Comparison of ENCODE assay signal across 31 cellular contexts in the genomic region with DNA sequence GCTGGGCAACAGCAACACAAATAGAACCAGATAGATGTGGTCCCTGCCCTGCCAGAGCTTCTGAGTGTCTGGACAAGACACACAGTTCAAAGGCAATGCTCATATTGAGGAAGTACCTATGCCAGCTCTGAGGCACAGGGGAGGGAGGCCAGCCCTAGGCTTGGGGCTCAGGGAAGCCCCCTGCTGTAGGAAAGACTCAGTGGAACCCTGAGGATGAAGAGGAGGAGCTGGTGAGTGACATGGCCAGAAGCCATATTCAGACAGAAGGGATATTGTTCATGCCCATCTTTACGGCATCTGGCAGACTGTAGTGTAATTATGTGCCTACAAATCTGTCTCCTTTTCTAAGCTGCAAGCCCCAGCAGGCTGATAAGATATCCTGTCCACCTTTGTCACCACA. TPM values are rescaled to one million over a fixed set of nuclear protein-coding genes. Genes with fewer than 3 reads are reported as not detected.
A peak's percentile ranks its signal among the peaks of the same experiment; 100 is the strongest.
DNase-seq lines count a peak whose midpoint lies in the region; ATAC-seq, FAIRE-seq and TF ChIP-seq lines count a peak whose summit lies in the region.
"Had no signal": no experiment of that assay in that cellular context is flagged by ENCODE, and none has a peak within 500 bp of the region (broad histone marks: within the 10 kb centered on the region; RNA-seq: fewer than 3 reads in every experiment).

No MANE protein-coding gene starts in this region.

- no peak overlapping the region for H3K23ac ChIP-seq in H1 (ENCODE audit: insufficient read length)

- peaks cover 4% of the 10 kb centered on the region; the same call in 1 of the 2 replicates for H3K23me2 ChIP-seq in H1 (ENCODE audit: low read depth, low read length)

- H3K79me2 ChIP-seq in H1 (ENCODE audit: control insufficient read depth in 1 of 2, insufficient read depth in 2 of 2, low read length in 2 of 2): no peaks in the 10 kb centered on the region

- H3K36me3 ChIP-seq in H1 (ENCODE audit: control insufficient read depth in 2 of 4, insufficient read depth in 4 of 4, low read length in 3 of 4): no peaks in the 10 kb centered on the region
- H3K36me3 ChIP-seq: esophagus squamous epithelium, ovary, Peyer's patch, spleen, upper lobe of right lung had no signal

- CTCF ChIA-PET in H1 (lab: Charles Lee; ENCODE audit: partially characterized antibody): interaction anchor here (0.7 to 2.9 kb wide), 9 partner anchors 9 to 170 kb away, joined by 3 to 35 read pairs (median 4); a partner anchor contains a TSS

- no peak overlapping the region for H4K8ac ChIP-seq in H1 (ENCODE audit: extremely low read depth, insufficient read depth, low read length)

- no peak for ATAC-seq in GM21367 (IDR thresholded peaks at IDR 0.05; ENCODE audit: unreplicated experiment)
- ATAC-seq: activated CD8-positive, alpha-beta memory T cell treated with anti-CD3 and anti-CD28 coated beads, Interleukin-2, amount 10 ng/mL, durations not matched to agents 7 days and 5 days; HCT116; left lobe of liver; naive thymus-derived CD4-positive, alpha-beta T cell; stimulated activated effector memory CD8-positive, alpha-beta T cell treated with anti-CD3 and anti-CD28 coated beads, Interleukin-12 subunit alpha, Interleukin-12 subunit beta, amount 100 ng/mL, for 72 hours; upper lobe of right lung had no signal

- peak; percentile 32 for DNase-seq in NCI-H1105 treated with DMSO at 0.1 percent for 48 hours (lab: John Stamatoyannopoulos, UW)
- DNase-seq in NCI-H1105 (lab: John Stamatoyannopoulos, UW): no peak
- peak; percentile 26 for DNase-seq in KBM-7
- DNase-seq in OCI-M1 (lab: John Stamatoyannopoulos, UW): peak; percentile 38
- no peak for DNase-seq in H1 (ENCODE audit: low read depth in 1 of 2, low spot score in 2 of 2)
- DNase-seq in GM19238 (ENCODE audit: insufficient read length, low spot score): no peak
- DNase-seq in activated CD4-positive, alpha-beta T cell treated with anti-CD3 and anti-CD28 coated beads, Interleukin-2, amount 50 U/mL, for 1 hour: no peak
- DNase-seq: 8988T; activated CD4-positive, alpha-beta T cell treated with anti-CD3 and anti-CD28 coated beads for 48 hours; activated CD8-positive, alpha-beta memory T cell treated with anti-CD3 and anti-CD28 coated beads, Interleukin-2, amount 10 ng/mL, durations not matched to agents 7 days and 5 days; activated naive CD4-positive, alpha-beta T cell treated with anti-CD3 and anti-CD28 coated beads for 36 hours; CD8-positive, alpha-beta memory T cell; cortex of kidney; DMS79; esophagus squamous epithelium; naive thymus-derived CD4-positive, alpha-beta T cell; NCI-H1436 treated with DMSO at 0.1 percent for 48 hours; NCI-H774; ovary; Peyer's patch; spleen; stimulated activated CD4-positive, alpha-beta T cell treated with anti-CD3 and anti-CD28 coated beads, Interleukin-2, amount 100 ng/mL, for 48 hours; substantia nigra; T-helper 1 cell; upper lobe of right lung had no signal

- H2AK5ac ChIP-seq in H1 (ENCODE audit: low read depth, low read length): no peak overlapping the region

- H3K18ac ChIP-seq in H1 (ENCODE audit: extremely low read depth, low read length): no peak overlapping the region

- WGBS in H1 (ENCODE audit: extremely low coverage in 1 of 2, insufficient coverage in 1 of 2, insufficient read length in 1 of 2, insufficient replicate concordance in 2 of 2, low coverage in 1 of 2, low lambda C conversion rate in 2 of 2, missing lambda C conversion rate in 1 of 2), 2 experiments: 82% methylated on average over 1 of the region's 1 CpG; no CpG with 5 or more reads in 1 of the 2 experiments

- no peak overlapping the region for H2BK5ac ChIP-seq in H1 (ENCODE audit: low read depth, low read length)

- no peak overlapping the region for H2AFZ ChIP-seq in H1 (ENCODE audit: low read length)

- H3K9me3 ChIP-seq in H1 (ENCODE audit: insufficient read depth in 2 of 2, low read depth in 1 of 2, low read length in 1 of 2): no peaks in the 10 kb centered on the region
- H3K9me3 ChIP-seq: esophagus squamous epithelium, ovary, Peyer's patch, spleen, upper lobe of right lung had no signal

- H3K56ac ChIP-seq in H1 (replicated peaks; ENCODE audit: insufficient read length, low read depth, low read length): no peak overlapping the region

- in situ Hi-C loops in KBM-7 (cut with MboI; ENCODE audit: low pct_unique_long_range_greater_than_20kb, low sequenced_read_pairs): no loop called here

- no peak overlapping the region for H3K14ac ChIP-seq in H1 (ENCODE audit: insufficient read length)

- TF ChIP-seq EP300 in H1 (IDR thresholded peaks at IDR 0.05; ENCODE audit: borderline replicate concordance in 1 of 2, low read depth in 2 of 2, low read length in 2 of 2): no peak

- H3K79me1 ChIP-seq in H1 (ENCODE audit: low read depth, low read length): no peaks in the 10 kb centered on the region

- no peak for TF ChIP-seq RAD21 in H1 (IDR thresholded peaks at IDR 0.05 in 1 of 2, conservative IDR thresholded peaks at IDR 0.05 in 1 of 2; ENCODE audit: low read depth in 2 of 2, low read length in 2 of 2)

- H2BK120ac ChIP-seq in H1 (replicated peaks; ENCODE audit: low read depth, low read length): no peak overlapping the region

- FAIRE-seq in H1 (lab: Jason Lieb, UNC): no peak
- FAIRE-seq: frontal cortex had no signal

- no peak overlapping the region for H2BK20ac ChIP-seq in H1 (ENCODE audit: low read length)

- no peak overlapping the region for H3K4ac ChIP-seq in H1 (replicated peaks; ENCODE audit: insufficient read length, low read depth, low read length)

- POLR2A ChIA-PET in H1 (lab: Charles Lee; ENCODE audit: partially characterized antibody): interaction anchor here (1.0 kb wide), 1 partner anchor 27 kb away, joined by 3 read pairs; no protein-coding TSS in a partner anchor

- no peak for TF ChIP-seq POLR2A in H1 (IDR thresholded peaks at IDR 0.05; ENCODE audit: control extremely low read depth in 1 of 2, low read depth in 2 of 2, low read length in 2 of 2)

- no peaks in the 10 kb centered on the region for H4K20me1 ChIP-seq in H1 (replicated peaks in 1 of 2; ENCODE audit: control insufficient read depth in 1 of 2, insufficient read depth in 2 of 2, low read length in 2 of 2)

- H2BK15ac ChIP-seq in H1 (ENCODE audit: low read length): no peak overlapping the region

- no peak overlapping the region for H3K4me3 ChIP-seq in H1 (ENCODE audit: extremely low read depth in 1 of 4, insufficient read depth in 2 of 4, low read depth in 3 of 4, low read length in 4 of 4)
- H3K4me3 ChIP-seq: esophagus squamous epithelium, ovary, Peyer's patch, spleen, upper lobe of right lung had no signal

- no peak overlapping the region for H3K4me2 ChIP-seq in H1 (ENCODE audit: insufficient read depth in 1 of 2, low read depth in 2 of 2, low read length in 2 of 2)

- no peak overlapping the region for H4K5ac ChIP-seq in H1 (ENCODE audit: insufficient read length, low read depth, low read length)

- no peak overlapping the region for H3K27ac ChIP-seq in H1 (ENCODE audit: low read depth, low read length)
- H3K27ac ChIP-seq: esophagus squamous epithelium, HL-60, ovary, Peyer's patch, spleen, upper lobe of right lung had no signal

- 0 out of 2 replicates have a peak overlapping the region, but pooled peaks have one; percentile 30 for H2BK12ac ChIP-seq in H1 (ENCODE audit: low read depth, low read length)

- H3K4me1 ChIP-seq in H1 (replicated peaks in 1 of 4; ENCODE audit: control insufficient read depth in 3 of 4, insufficient read depth in 4 of 4, low read length in 3 of 4): peaks cover 6 to 20% (median 11%) of the 10 kb centered on the region in 4 experiments

- TF ChIP-seq CTCF in H1 (IDR thresholded peaks at IDR 0.05; ENCODE audit: control extremely low read depth in 1 of 3, insufficient read depth in 1 of 3, low read depth in 1 of 3, low read length in 3 of 3): no peak

- peaks cover 8 to 32% (median 25%) of the 10 kb centered on the region in 4 experiments for H3K27me3 ChIP-seq in H1 (replicated peaks in 1 of 4; ENCODE audit: control insufficient read depth in 3 of 4, extremely low read depth in 1 of 4, insufficient read depth in 3 of 4, low read length in 3 of 4)
- H3K27me3 ChIP-seq: ovary had no signal

- H4K91ac ChIP-seq in H1 (replicated peaks; ENCODE audit: insufficient read length, low read length): no peak overlapping the region

- H3K9ac ChIP-seq in H1 (replicated peaks in 1 of 4; ENCODE audit: extremely low read depth in 1 of 4, low read depth in 3 of 4, low read length in 3 of 4): peak overlapping the region in 1 of 4 experiments; percentile 26; a peak in 1 of 7 replicates

TF ChIP-seq in H1, 55 proteins besides CTCF, POLR2A, EP300 and RAD21:
- TF ChIP-seq ZNF274 (IDR thresholded peaks at IDR 0.05; ENCODE audit: borderline replicate concordance, extremely low read depth, low read length): no peak
- TF ChIP-seq SAP30 (IDR thresholded peaks at IDR 0.05; ENCODE audit: insufficient read depth, insufficient replicate concordance, low read length): no peak
- no peak for TF ChIP-seq EGR1 (IDR thresholded peaks at IDR 0.05; ENCODE audit: borderline replicate concordance, low read depth, low read length)
- no peak for TF ChIP-seq MAFK (IDR thresholded peaks at IDR 0.05; ENCODE audit: low read depth, low read length)
- TF ChIP-seq, protein P1, sequence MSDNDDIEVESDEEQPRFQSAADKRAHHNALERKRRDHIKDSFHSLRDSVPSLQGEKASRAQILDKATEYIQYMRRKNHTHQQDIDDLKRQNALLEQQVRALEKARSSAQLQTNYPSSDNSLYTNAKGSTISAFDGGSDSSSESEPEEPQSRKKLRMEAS (IDR thresholded peaks at IDR 0.05): no peak

RNA-seq across cellular contexts. Expression of a gene that starts 8.8 kb away (rescaled TPM):
- total RNA-seq in H1 (2021; fragmentation: NEBNext Ultra II Directional; extraction: Animal tissue kit (Norgen Biotek cat#: 25700)): 0.37 and 0.54 TPM in 2 replicates
- polyA plus RNA-seq in H1 (2011; rRNA removed): 0.20 and 0.39 TPM in 2 replicates
- 0.16 TPM for polyA plus RNA-seq in H1 (2011; cell fraction: cytosol; rRNA removed)
- 0.23 TPM for polyA plus RNA-seq in H1 (2011; cell fraction: nucleus; rRNA removed)
- 0.12 to 0.42 TPM (median 0.25 TPM) in 4 replicates for polyA plus RNA-seq in H1 (2012, experiment 1 of 2)
- 0.14 TPM for polyA plus RNA-seq in H1 (2012, experiment 2 of 2)
- polyA plus RNA-seq in H1 (2013, experiment 1 of 2): 0.24 TPM
- 0.22 TPM for polyA plus RNA-seq in H1 (2013, experiment 2 of 2)
- 0.13 and 0.20 TPM in 2 replicates for polyA minus RNA-seq in H1 (2011; rRNA and poly(A)+ RNA removed)
- not detected for polyA minus RNA-seq in H1 (2011; cell fraction: cytosol; rRNA and poly(A)+ RNA removed)
- polyA minus RNA-seq in H1 (2011; cell fraction: nucleus; rRNA and poly(A)+ RNA removed): not detected
- total RNA-seq: activated CD8-positive, alpha-beta memory T cell treated with anti-CD3 and anti-CD28 coated beads, Interleukin-2, amount 10 ng/mL, durations not matched to agents 7 days and 5 days; activated naive CD4-positive, alpha-beta T cell treated with anti-CD3 and anti-CD28 coated beads for 36 hours; CD8-positive, alpha-beta memory T cell; esophagus squamous epithelium; frontal cortex had no signal

Comparison
In these comparisons a context has a peak if more than half of its experiments do, and no peak if none do; other contexts are left out.
1. DNase-seq: peak in NCI-H1105 treated with DMSO at 0.1 percent for 48 hours (single experiment), KBM-7 (single experiment) and OCI-M1 (single experiment); none in NCI-H1105 (single experiment), H1 (0 of 2), GM19238 (single experiment) and activated CD4-positive, alpha-beta T cell treated with anti-CD3 and anti-CD28 coated beads, Interleukin-2, amount 50 U/mL, for 1 hour (single experiment).